9 cellular contexts compared by ENCODE assay signal in the genomic region with DNA sequence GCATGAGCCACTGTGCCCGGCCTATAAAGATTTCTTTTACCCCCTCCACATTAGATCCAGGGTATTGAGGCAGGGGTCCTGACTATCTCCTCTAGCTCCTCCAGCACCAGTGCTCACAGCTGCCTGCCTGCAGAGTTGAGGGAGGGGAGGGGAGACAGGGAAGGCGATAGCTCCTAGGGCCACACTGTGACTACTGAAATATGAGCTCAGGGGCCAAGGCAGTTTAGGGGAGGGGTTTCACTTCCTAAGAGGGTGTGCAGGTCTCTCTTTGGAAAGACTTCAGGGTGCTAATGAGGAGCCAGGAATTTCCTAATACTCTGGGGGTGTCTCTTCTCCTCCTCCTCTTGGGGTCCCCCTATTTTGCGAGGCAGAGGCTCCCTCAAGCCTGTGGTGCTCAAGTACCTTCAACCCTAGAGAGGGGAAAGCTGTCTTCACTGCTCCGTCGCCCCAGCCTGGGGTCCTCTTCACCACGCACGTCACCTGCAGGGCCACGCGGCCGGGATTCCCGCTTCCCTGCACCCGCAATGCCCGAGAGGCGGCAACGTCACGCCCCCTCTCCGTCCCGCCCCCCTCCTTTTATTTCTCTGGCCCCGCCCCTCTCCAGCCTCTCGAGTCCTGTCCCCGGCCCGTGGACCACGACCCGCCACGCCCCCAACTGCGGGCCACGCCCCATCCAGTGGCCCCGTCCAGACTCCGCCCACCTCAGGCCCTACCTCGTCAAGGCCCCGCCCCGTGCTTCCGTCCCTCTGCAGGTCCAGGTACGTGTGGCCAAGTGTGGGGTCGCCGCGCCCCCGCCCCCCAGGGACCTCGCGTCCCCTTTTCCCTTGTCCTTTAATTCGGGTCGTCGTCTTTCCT.
A peak's percentile ranks its signal among the peaks of the same experiment; 100 is the strongest.
DNase-seq lines count a peak whose midpoint lies in the region; ATAC-seq and TF ChIP-seq lines count a peak whose summit lies in the region.
"Had no signal": no experiment of that assay in that cellular context is flagged by ENCODE, and none has a peak within 500 bp of the region (broad histone marks: within the 10 kb centered on the region; RNA-seq: fewer than 3 reads in every experiment).

No MANE protein-coding gene starts in this region.

- no peak for ATAC-seq in HG02610 (IDR thresholded peaks at IDR 0.05; ENCODE audit: unreplicated experiment)
- ATAC-seq in HG03045 (IDR thresholded peaks at IDR 0.05; ENCODE audit: unreplicated experiment), result no peak

- H3K79me2 ChIP-seq in smooth muscle cell (ENCODE audit: low read depth), result no peaks in the 10 kb centered on the region

- no peaks in the 10 kb centered on the region for H3K4me1 ChIP-seq in smooth muscle cell (ENCODE audit: low read depth)

- no peaks in the 10 kb centered on the region for H3F3A ChIP-seq in smooth muscle cell (ENCODE audit: low read depth)

- peak overlapping the region; percentile 85 for H3K4me2 ChIP-seq in smooth muscle cell

- no peaks in the 10 kb centered on the region for H3K9me3 ChIP-seq in smooth muscle cell (replicated peaks; ENCODE audit: low read depth)

- DNase-seq in GM12865 (ENCODE audit: low read depth) (peak; percentile 15), germinal center (ENCODE audit: low spot score) (peak; percentile 70), smooth muscle cell (lab: John Stamatoyannopoulos, UW; ENCODE audit: unreplicated experiment) (no peak), NCI-H1092 (lab: John Stamatoyannopoulos, UW) (no peak), cerebellar nuclear complex (lab: John Stamatoyannopoulos, UW) (no peak)

- H3K4me3 ChIP-seq in GM12865 (ENCODE audit: low read depth, low read length) (no peak overlapping the region), smooth muscle cell (peak overlapping the region; percentile 47)

- H3K27ac ChIP-seq in VCaP (peak overlapping the region; percentile 39; the same call in 1 of the 2 replicates), smooth muscle cell (ENCODE audit: low read depth) (no peak overlapping the region)
- H3K27ac ChIP-seq: heart right ventricle had no signal

- WGBS in smooth muscle cell (ENCODE audit: low lambda C conversion rate), result 16% methylated on average over 32 of the region's 43 CpGs

- peaks cover 51% of the 10 kb centered on the region for H3K27me3 ChIP-seq in smooth muscle cell (ENCODE audit: low read depth)

- H3K9ac ChIP-seq in smooth muscle cell (ENCODE audit: low read depth), result no peak overlapping the region

- H4K20me1 ChIP-seq in smooth muscle cell (ENCODE audit: low read depth), result no peaks in the 10 kb centered on the region

- H3K36me3 ChIP-seq in smooth muscle cell (ENCODE audit: low read depth), result no peaks in the 10 kb centered on the region
- H3K36me3 ChIP-seq: heart right ventricle had no signal

- TF ChIP-seq CTCF in GM12865 (IDR thresholded peaks at IDR 0.05; ENCODE audit: insufficient read depth, low read depth, low read length, missing control alignments) (no peak), VCaP (conservative IDR thresholded peaks at IDR 0.05) (no peak), smooth muscle cell (IDR thresholded peaks at IDR 0.05; ENCODE audit: borderline replicate concordance, insufficient read depth, poor library complexity, severe bottlenecking) (no peak)

- peak overlapping the region; percentile 41 for H2AFZ ChIP-seq in smooth muscle cell (ENCODE audit: low read depth)

Comparison
In these comparisons a context has a peak if more than half of its experiments do, and no peak if none do; other contexts are left out.
1. DNase-seq: peak in GM12865 (single experiment) and germinal center (single experiment); none in smooth muscle cell (single experiment), NCI-H1092 (single experiment) and cerebellar nuclear complex (0 of 2).